Comparison of ENCODE assay signal across 10 cellular contexts in genomic region chr2:201152517-201152916, GRCh38. TPM values are rescaled to one million over a fixed set of nuclear protein-coding genes. Genes with fewer than 3 reads are reported as not detected.
A peak's percentile ranks its signal among the peaks of the same experiment; 100 is the strongest.
DNase-seq lines count a peak whose midpoint lies in the region; ATAC-seq and TF ChIP-seq lines count a peak whose summit lies in the region.
"Had no signal": no experiment of that assay in that cellular context is flagged by ENCODE, and none has a peak within 500 bp of the region (broad histone marks: within the 10 kb centered on the region; RNA-seq: fewer than 3 reads in every experiment).

No MANE protein-coding gene starts in this region.

- H3K36me3 Mint-ChIP-seq in activated CD8-positive, alpha-beta memory T cell treated with anti-CD3 and anti-CD28 coated beads, Interleukin-2, amount 10 ng/mL, durations not matched to agents 7 days and 5 days, result peaks cover 59% of the 10 kb centered on the region
- H3K36me3 Mint-ChIP-seq in activated naive CD8-positive, alpha-beta T cell treated with anti-CD3 and anti-CD28 coated beads for 36 hours, result peaks cover 61% of the 10 kb centered on the region
- H3K36me3 Mint-ChIP-seq in nephron progenitor cell (ENCODE audit: low read depth), result no peaks in the 10 kb centered on the region

- H3K27ac Mint-ChIP-seq in activated CD8-positive, alpha-beta memory T cell treated with anti-CD3 and anti-CD28 coated beads, Interleukin-2, amount 10 ng/mL, durations not matched to agents 7 days and 5 days, result peak overlapping the region; percentile 76
- H3K27ac Mint-ChIP-seq in activated naive CD8-positive, alpha-beta T cell treated with anti-CD3 and anti-CD28 coated beads for 36 hours, result peak overlapping the region; percentile 74
- H3K27ac Mint-ChIP-seq in nephron progenitor cell, result no peak overlapping the region

- H3K27ac ChIP-seq in stomach smooth muscle (ENCODE audit: low read length), result peak overlapping the region; percentile 18

- H3K36me3 ChIP-seq in stomach smooth muscle (ENCODE audit: control insufficient read depth in 2 of 2, insufficient read depth in 2 of 2, low read length in 2 of 2), result peaks cover 33 to 40% of the 10 kb centered on the region in 2 donors
- H3K36me3 ChIP-seq: uterus had no signal

- no peak for TF ChIP-seq CTCF in nephron progenitor cell (IDR thresholded peaks at IDR 0.05)

- H3K4me3 ChIP-seq in stomach smooth muscle (ENCODE audit: low read length in 2 of 2), result no peak overlapping the region
- H3K4me3 ChIP-seq: uterus had no signal

- H3K9ac ChIP-seq in stomach smooth muscle (ENCODE audit: low read length in 2 of 2), result no peak overlapping the region

- no peak for DNase-seq in activated CD8-positive, alpha-beta memory T cell treated with anti-CD3 and anti-CD28 coated beads, Interleukin-2, amount 10 ng/mL, durations not matched to agents 7 days and 5 days
- DNase-seq in activated CD8-positive, alpha-beta memory T cell treated with anti-CD3 and anti-CD28 coated beads, Interleukin-2, amount 50 U/mL, for 48 hours, result no peak
- DNase-seq in activated naive CD8-positive, alpha-beta T cell treated with anti-CD3 and anti-CD28 coated beads for 36 hours, result no peak
- DNase-seq in left lobe of liver (ENCODE audit: low spot score), result no peak
- no peak for DNase-seq in nephron progenitor cell
- DNase-seq: NCI-H1694 treated with DMSO at 0.1 percent for 48 hours, uterus had no signal

- H3K9me3 Mint-ChIP-seq in activated CD8-positive, alpha-beta memory T cell treated with anti-CD3 and anti-CD28 coated beads, Interleukin-2, amount 10 ng/mL, durations not matched to agents 7 days and 5 days (ENCODE audit: low read depth), result peaks cover 2% of the 10 kb centered on the region
- no peaks in the 10 kb centered on the region for H3K9me3 Mint-ChIP-seq in activated naive CD8-positive, alpha-beta T cell treated with anti-CD3 and anti-CD28 coated beads for 36 hours
- no peaks in the 10 kb centered on the region for H3K9me3 Mint-ChIP-seq in nephron progenitor cell

- no peaks in the 10 kb centered on the region for H3K27me3 ChIP-seq in stomach smooth muscle (ENCODE audit: control insufficient read depth in 1 of 2, insufficient read depth in 2 of 2, low read length in 2 of 2)
- H3K27me3 ChIP-seq: uterus had no signal

- H3K4me1 ChIP-seq in stomach smooth muscle (ENCODE audit: control insufficient read depth, insufficient read depth, low read length), result peaks cover 13% of the 10 kb centered on the region

- no peak overlapping the region for H3K4me3 Mint-ChIP-seq in activated CD8-positive, alpha-beta memory T cell treated with anti-CD3 and anti-CD28 coated beads, Interleukin-2, amount 10 ng/mL, durations not matched to agents 7 days and 5 days
- H3K4me3 Mint-ChIP-seq in activated naive CD8-positive, alpha-beta T cell treated with anti-CD3 and anti-CD28 coated beads for 36 hours, result no peak overlapping the region
- H3K4me3 Mint-ChIP-seq in nephron progenitor cell, result no peak overlapping the region

- no peak for ATAC-seq in activated CD8-positive, alpha-beta memory T cell treated with anti-CD3 and anti-CD28 coated beads, Interleukin-2, amount 10 ng/mL, durations not matched to agents 7 days and 5 days
- ATAC-seq in left lobe of liver, result peak; percentile 21
- ATAC-seq in HG03045 (IDR thresholded peaks at IDR 0.05; ENCODE audit: unreplicated experiment), result no peak
- no peak for ATAC-seq in GM18907 (IDR thresholded peaks at IDR 0.05; ENCODE audit: unreplicated experiment)

- CTCF ChIA-PET in activated CD8-positive, alpha-beta memory T cell treated with anti-CD3 and anti-CD28 coated beads, Interleukin-2, amount 10 ng/mL, durations not matched to agents 7 days and 5 days (lab: Charles Lee), result no interaction called here

- H3K27me3 Mint-ChIP-seq in activated CD8-positive, alpha-beta memory T cell treated with anti-CD3 and anti-CD28 coated beads, Interleukin-2, amount 10 ng/mL, durations not matched to agents 7 days and 5 days, result no peaks in the 10 kb centered on the region
- H3K27me3 Mint-ChIP-seq in activated naive CD8-positive, alpha-beta T cell treated with anti-CD3 and anti-CD28 coated beads for 36 hours, result no peaks in the 10 kb centered on the region
- H3K27me3 Mint-ChIP-seq in nephron progenitor cell (ENCODE audit: low read depth, poor library complexity), result peaks cover 2% of the 10 kb centered on the region

- no peaks in the 10 kb centered on the region for H3K9me3 ChIP-seq in stomach smooth muscle (ENCODE audit: control insufficient read depth in 2 of 2, low read length in 2 of 2)
- H3K9me3 ChIP-seq: uterus had no signal

- peaks cover 36% of the 10 kb centered on the region for H3K4me1 Mint-ChIP-seq in activated CD8-positive, alpha-beta memory T cell treated with anti-CD3 and anti-CD28 coated beads, Interleukin-2, amount 10 ng/mL, durations not matched to agents 7 days and 5 days
- H3K4me1 Mint-ChIP-seq in activated naive CD8-positive, alpha-beta T cell treated with anti-CD3 and anti-CD28 coated beads for 36 hours, result peaks cover 36% of the 10 kb centered on the region
- no peaks in the 10 kb centered on the region for H3K4me1 Mint-ChIP-seq in nephron progenitor cell

RNA-seq across cellular contexts. Expression of gene CASP10, which starts 30.4 kb away (rescaled TPM):
- total RNA-seq in activated CD8-positive, alpha-beta memory T cell treated with anti-CD3 and anti-CD28 coated beads, Interleukin-2, amount 10 ng/mL, durations not matched to agents 7 days and 5 days, result 10 to 100 TPM; 26.6 to 37.4 TPM
- 10 to 100 TPM; 25.5 to 26.5 TPM for total RNA-seq in activated naive CD8-positive, alpha-beta T cell treated with anti-CD3 and anti-CD28 coated beads for 36 hours
- 5.4 TPM for total RNA-seq in left lobe of liver

RNA-seq across cellular contexts. Expression of gene CFLAR, which starts 36.6 kb away (rescaled TPM):
- total RNA-seq in activated CD8-positive, alpha-beta memory T cell treated with anti-CD3 and anti-CD28 coated beads, Interleukin-2, amount 10 ng/mL, durations not matched to agents 7 days and 5 days, result 100 to 1,000 TPM; 193 to 242 TPM
- total RNA-seq in activated naive CD8-positive, alpha-beta T cell treated with anti-CD3 and anti-CD28 coated beads for 36 hours, result 100 to 1,000 TPM; 190 to 198 TPM
- total RNA-seq in left lobe of liver, result 73.7 TPM
